In the genomic region with DNA sequence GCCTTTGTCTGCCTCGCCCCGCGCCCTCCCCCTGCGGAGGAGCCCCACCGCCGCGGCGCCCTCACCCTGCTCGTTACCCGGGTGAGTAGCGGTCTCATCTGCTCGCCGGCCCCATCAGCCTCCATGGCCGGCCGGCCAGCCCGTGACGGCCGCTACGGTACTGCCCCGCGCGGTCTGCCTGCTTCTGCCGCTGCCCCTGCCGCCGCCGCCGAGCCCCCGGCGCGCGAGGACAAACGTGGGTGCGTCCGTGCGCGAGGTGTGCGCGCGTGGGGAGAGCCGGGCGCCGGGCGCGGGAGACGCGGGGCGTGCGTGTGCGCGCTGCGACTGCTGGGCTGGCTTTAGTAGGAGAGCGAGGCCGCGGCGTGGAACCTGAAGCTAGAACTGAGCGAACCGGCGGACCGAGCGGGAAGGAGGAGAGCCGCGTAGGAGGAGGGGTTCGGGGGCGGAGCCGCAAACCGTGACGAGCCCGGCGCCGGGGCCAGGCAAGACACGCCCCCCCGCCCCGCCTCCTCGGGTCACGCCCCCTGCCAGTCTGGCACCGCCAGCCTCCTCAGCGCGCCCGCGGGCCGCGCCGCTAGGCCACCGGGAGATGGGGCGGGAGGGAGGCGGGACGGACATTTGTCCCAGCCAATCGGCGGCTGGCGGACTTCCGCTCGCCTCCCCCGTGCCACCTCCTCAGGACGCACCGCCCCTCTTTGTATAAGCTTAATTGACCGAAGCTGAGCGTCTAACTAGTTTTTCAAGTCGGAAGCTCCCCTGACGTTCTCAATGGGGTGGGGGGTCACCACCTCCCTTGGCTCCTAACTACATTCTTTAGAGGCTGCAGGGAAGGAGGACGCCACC, we compare ENCODE assay signal across 8 cellular contexts. TPM values are rescaled to one million over a fixed set of nuclear protein-coding genes. Genes with fewer than 3 reads are reported as not detected.
DNase-seq lines count a peak whose midpoint lies in the region; ATAC-seq, FAIRE-seq and TF ChIP-seq lines count a peak whose summit lies in the region.

Gene SLC4A7, minus strand, starts transcription at position 383 of the 843 bp plus-strand sequence. Its CDS starts 258 bp downstream, at position 125.

- H2AFZ ChIP-seq in Loucy (ENCODE audit: low read length), result peak within 1 kb of the TSS; percentile 100

- H3K36me3 Mint-ChIP-seq in nephron progenitor cell (ENCODE audit: low read depth), result peaks cover 26% of the 10 kb centered on the region

- DNase-seq in EL, result peak; percentile 96
- DNase-seq in H54 (ENCODE audit: insufficient read length, low spot score), result peak; percentile 90
- DNase-seq in activated effector memory CD4-positive, alpha-beta T cell treated with Interleukin-2 at 50 U/mL for 16 hours, result peak; percentile 99
- DNase-seq in fibroblast of the aortic adventitia (ENCODE audit: low read depth), result peak; percentile 93
- peak; percentile 99 for DNase-seq in nephron progenitor cell
- DNase-seq in stimulated activated naive CD8-positive, alpha-beta T cell treated with anti-CD3 and anti-CD28 coated beads, Interleukin-15, amount 100 ng/mL, for 72 hours, result peak; percentile 96 to 97

- H4K20me1 ChIP-seq in Loucy (ENCODE audit: insufficient read depth, low read length, poor library complexity, severe bottlenecking), result peaks cover 36% of the 10 kb centered on the region

- no peaks in the 10 kb centered on the region for H3K27me3 ChIP-seq in Loucy (ENCODE audit: insufficient read depth, low read length, poor library complexity, severe bottlenecking)

- peaks cover 42% of the 10 kb centered on the region for H3K4me1 Mint-ChIP-seq in nephron progenitor cell
- peaks cover 35% of the 10 kb centered on the region for H3K4me1 Mint-ChIP-seq in stimulated activated naive CD8-positive, alpha-beta T cell treated with anti-CD3 and anti-CD28 coated beads, Interleukin-15, amount 100 ng/mL, for 72 hours

- TF ChIP-seq POLR2A in H54 (IDR thresholded peaks at IDR 0.05; ENCODE audit: low read depth, low read length), result peak; percentile 98
- TF ChIP-seq POLR2A in Raji (IDR thresholded peaks at IDR 0.05; ENCODE audit: insufficient read depth, low read depth, low read length), result peak; percentile 96

- peak within 1 kb of the TSS; percentile 94 for H3K4me2 ChIP-seq in Loucy (ENCODE audit: low read depth, low read length, poor library complexity, severe bottlenecking)

- H3K79me2 ChIP-seq in Loucy (ENCODE audit: insufficient read depth, low read length), result peaks cover 50% of the 10 kb centered on the region

- no peaks in the 10 kb centered on the region for H3K9me3 ChIP-seq in Loucy (ENCODE audit: insufficient read depth, low read depth, low read length)

- TF ChIP-seq CTCF in Loucy (conservative IDR thresholded peaks at IDR 0.05; ENCODE audit: low read length) (no peak), fibroblast of the aortic adventitia (IDR thresholded peaks at IDR 0.05; ENCODE audit: insufficient read depth, low read length) (no peak), nephron progenitor cell (IDR thresholded peaks at IDR 0.05) (no peak)

- peak; percentile 94 for ATAC-seq in stimulated activated naive CD8-positive, alpha-beta T cell treated with anti-CD3 and anti-CD28 coated beads, Interleukin-15, amount 100 ng/mL, for 72 hours

- H3K36me3 ChIP-seq in Loucy (ENCODE audit: insufficient read depth, low read length), result no peaks in the 10 kb centered on the region

- H3K27me3 Mint-ChIP-seq in nephron progenitor cell (ENCODE audit: low read depth, poor library complexity), result peaks cover 4% of the 10 kb centered on the region
- no peaks in the 10 kb centered on the region for H3K27me3 Mint-ChIP-seq in stimulated activated naive CD8-positive, alpha-beta T cell treated with anti-CD3 and anti-CD28 coated beads, Interleukin-15, amount 100 ng/mL, for 72 hours

- H3K4me3 ChIP-seq in Loucy (ENCODE audit: low read length, poor library complexity, severe bottlenecking), result peak within 1 kb of the TSS; percentile 93
- H3K4me3 ChIP-seq in fibroblast of the aortic adventitia (ENCODE audit: low read depth, low read length), result peak within 1 kb of the TSS; percentile 93

- H3F3A ChIP-seq in Loucy (ENCODE audit: low read depth), result no peaks in the 10 kb centered on the region

- H3K9ac ChIP-seq in Loucy (ENCODE audit: low read depth, low read length, poor library complexity, severe bottlenecking), result peak within 1 kb of the TSS; percentile 83

- peak; percentile 78 for FAIRE-seq in H54 (lab: Jason Lieb, UNC)

- H3K9me3 Mint-ChIP-seq in nephron progenitor cell, result peaks cover 4% of the 10 kb centered on the region
- no peaks in the 10 kb centered on the region for H3K9me3 Mint-ChIP-seq in stimulated activated naive CD8-positive, alpha-beta T cell treated with anti-CD3 and anti-CD28 coated beads, Interleukin-15, amount 100 ng/mL, for 72 hours

- peaks cover 35% of the 10 kb centered on the region for H3K4me1 ChIP-seq in Loucy (ENCODE audit: insufficient read depth, low read length, poor library complexity, severe bottlenecking)

- peak within 1 kb of the TSS; percentile 99 for H3K4me3 Mint-ChIP-seq in nephron progenitor cell
- peak within 1 kb of the TSS; percentile 95 to 98 for H3K4me3 Mint-ChIP-seq in stimulated activated naive CD8-positive, alpha-beta T cell treated with anti-CD3 and anti-CD28 coated beads, Interleukin-15, amount 100 ng/mL, for 72 hours

- no peaks in the 10 kb centered on the region for H3K9me2 ChIP-seq in Loucy (replicated peaks; ENCODE audit: low read depth, low read length)

- peak within 1 kb of the TSS; percentile 99 for H3K27ac Mint-ChIP-seq in nephron progenitor cell
- H3K27ac Mint-ChIP-seq in stimulated activated naive CD8-positive, alpha-beta T cell treated with anti-CD3 and anti-CD28 coated beads, Interleukin-15, amount 100 ng/mL, for 72 hours, result peak within 1 kb of the TSS; percentile 90 to 93

RNA-seq across cellular contexts. Expression of gene SLC4A7, which starts in this region (rescaled TPM):
- total RNA-seq in fibroblast of the aortic adventitia (ENCODE audit: low replicate concordance), result 165 and 450 TPM in 2 replicates

Comparison
In these comparisons a context has a peak if more than half of its experiments do, and no peak if none do; other contexts are left out.
1. Peak in every context shown above with its lines: DNase-seq, ATAC-seq and H3K4me3 ChIP-seq.